ENCODE assay signal across 18 cellular contexts in genomic region chr4:20297246-20297645, GRCh38. TPM values are rescaled to one million over a fixed set of nuclear protein-coding genes. Genes with fewer than 3 reads are reported as not detected.
"Had no signal": no experiment of that assay in that cellular context is flagged by ENCODE, and none has a peak within 500 bp of the region (broad histone marks: within the 10 kb centered on the region; RNA-seq: fewer than 3 reads in every experiment).

No MANE protein-coding gene starts in this region.

- DNase-seq: activated CD8-positive, alpha-beta memory T cell treated with anti-CD3 and anti-CD28 coated beads for 24 hours; activated CD8-positive, alpha-beta memory T cell treated with anti-CD3 and anti-CD28 coated beads, Interleukin-2, amount 50 U/mL, for 4 hours; activated naive CD4-positive, alpha-beta T cell; activated T-cell treated with anti-CD3 and anti-CD28 coated beads, Interleukin-2, amount 50 U/mL, for 24 hours; amygdala; cerebellar nuclear complex; endodermal cell; esophagus squamous epithelium; foreskin melanocyte; kidney glomerular epithelial cell; left ventricle myocardium inferior; ovary; stimulated activated CD4-positive, alpha-beta T cell treated with anti-CD3 and anti-CD28 coated beads, Interleukin-12 subunit alpha, Interleukin-12 subunit beta, amount 100 ng/mL, for 4 hours; T-helper 1 cell; tibial artery had no signal

- H3K4me1 ChIP-seq: esophagus squamous epithelium, left ventricle myocardium inferior, prostate gland had no signal

- H3K36me3 ChIP-seq: esophagus squamous epithelium, left ventricle myocardium inferior, ovary, prostate gland, tibial artery had no signal

- H3K27me3 ChIP-seq: esophagus squamous epithelium, ovary, tibial artery had no signal

- H3K27ac ChIP-seq: left ventricle myocardium inferior, ovary, prostate gland, tibial artery had no signal

- H3K9me3 ChIP-seq: esophagus squamous epithelium, left ventricle myocardium inferior, ovary, prostate gland, tibial artery had no signal

- H3K4me3 ChIP-seq: coronary artery, esophagus squamous epithelium, left ventricle myocardium inferior, ovary, prostate gland, tibial artery had no signal

- ATAC-seq: natural killer cell treated with Interleukin-12 subunit alpha and Interleukin-12 subunit beta and Interleukin-15 and Interleukin-18, amount 100 ng/mL, for 72 hours had no signal

RNA-seq across cellular contexts. Expression of gene SLIT2, which starts 45.5 kb away (rescaled TPM):
- total RNA-seq: natural killer cell treated with Interleukin-12 subunit alpha and Interleukin-12 subunit beta and Interleukin-15 and Interleukin-18, amount 100 ng/mL, for 72 hours had no signal
